ENCODE assay signal across 8 cellular contexts in genomic region chr1:42777860-42778259, GRCh38. TPM values are rescaled to one million over a fixed set of nuclear protein-coding genes. Genes with fewer than 3 reads are reported as not detected.
A peak's percentile ranks its signal among the peaks of the same experiment; 100 is the strongest.
DNase-seq lines count a peak whose midpoint lies in the region; ATAC-seq, FAIRE-seq and TF ChIP-seq lines count a peak whose summit lies in the region.

No MANE protein-coding gene starts in this region.

- H3K27ac ChIP-seq in astrocyte (ENCODE audit: low read depth, low read length), result no peak overlapping the region
- no peak overlapping the region for H3K27ac ChIP-seq in tibial artery

- H3K27me3 ChIP-seq in astrocyte (ENCODE audit: insufficient read depth, low read length) (no peaks in the 10 kb centered on the region), tibial artery (no peaks in the 10 kb centered on the region)

- H3K27ac Mint-ChIP-seq in astrocyte (ENCODE audit: unreplicated experiment), result peak overlapping the region; percentile 27

- FAIRE-seq in astrocyte (lab: Jason Lieb, UNC), result no peak

- H4K20me1 ChIP-seq in astrocyte (ENCODE audit: insufficient read depth, low read length), result peaks cover 43% of the 10 kb centered on the region

- H3K79me2 ChIP-seq in astrocyte (ENCODE audit: insufficient read depth, low read length), result peaks cover 9% of the 10 kb centered on the region

- peak; percentile 66 for TF ChIP-seq CTCF in GM12864 (IDR thresholded peaks at IDR 0.05; ENCODE audit: low read depth, low read length, missing control alignments)
- peak; percentile 72 for TF ChIP-seq CTCF in astrocyte (IDR thresholded peaks at IDR 0.05; ENCODE audit: insufficient read depth, low read depth, low read length)
- TF ChIP-seq CTCF in tibial artery (IDR thresholded peaks at IDR 0.05), result peak; percentile 42 to 51

- DNase-seq in AML-193 (lab: John Stamatoyannopoulos, UW) (peak; percentile 17 to 24), GM12864 (ENCODE audit: low read depth) (no peak), NCI-H526 (lab: John Stamatoyannopoulos, UW) (peak; percentile 22 to 60), astrocyte (ENCODE audit: low read depth) (no peak), iPS-NIHi11 (ENCODE audit: low spot score) (peak; percentile 70), tibial artery (no peak), ecto neural progenitor cell (ENCODE audit: low spot score) (no peak)

- H2AFZ ChIP-seq in astrocyte (ENCODE audit: low read depth, low read length), result no peak overlapping the region

- peaks cover 45% of the 10 kb centered on the region for H3K36me3 Mint-ChIP-seq in astrocyte (ENCODE audit: low read depth, unreplicated experiment)

- peaks cover 5% of the 10 kb centered on the region for H3K4me1 Mint-ChIP-seq in astrocyte (ENCODE audit: low read depth, unreplicated experiment)

- intact Hi-C loops in tibial artery (cut with DNase I; ENCODE audit: low total_unique reads), result no loop called here

- H3K4me1 ChIP-seq in astrocyte (ENCODE audit: insufficient read depth, low read length), result no peaks in the 10 kb centered on the region
- H3K4me1 ChIP-seq in tibial artery, result no peaks in the 10 kb centered on the region

- no peaks in the 10 kb centered on the region for H3K27me3 Mint-ChIP-seq in astrocyte (ENCODE audit: low read depth, unreplicated experiment)

- H3K4me3 ChIP-seq in GM12864 (ENCODE audit: low read depth, low read length) (no peak overlapping the region), astrocyte (ENCODE audit: insufficient read depth, low read depth, low read length) (no peak overlapping the region), tibial artery (no peak overlapping the region)

- no peak overlapping the region for H3K4me2 ChIP-seq in astrocyte (ENCODE audit: low read length)

- H3K36me3 ChIP-seq in astrocyte (ENCODE audit: insufficient read depth, low read length), result peaks cover 22% of the 10 kb centered on the region
- H3K36me3 ChIP-seq in tibial artery, result peaks cover 39 to 84% (median 53%) of the 10 kb centered on the region in 3 donors

- no peak overlapping the region for H3K4me3 Mint-ChIP-seq in astrocyte (ENCODE audit: unreplicated experiment)

- ATAC-seq in GM21381 (IDR thresholded peaks at IDR 0.05; ENCODE audit: unreplicated experiment), result no peak

- no peaks in the 10 kb centered on the region for H3K9me3 ChIP-seq in astrocyte (ENCODE audit: insufficient read depth, low read depth, low read length)
- H3K9me3 ChIP-seq in tibial artery, result no peaks in the 10 kb centered on the region

- H3K9ac ChIP-seq in astrocyte (ENCODE audit: low read length), result no peak overlapping the region

- no peaks in the 10 kb centered on the region for H3K9me3 Mint-ChIP-seq in astrocyte (ENCODE audit: unreplicated experiment)

RNA-seq across cellular contexts. Expression of gene TMEM269, which starts 6.9 kb away (rescaled TPM):
- 0.07 and 0.09 TPM in 2 replicates for total RNA-seq in astrocyte

RNA-seq across cellular contexts. Expression of gene C1orf50, which starts 10.8 kb away (rescaled TPM):
- 9.5 and 12.6 TPM in 2 replicates for total RNA-seq in astrocyte

RNA-seq across cellular contexts. Expression of gene P3H1, which starts 11.0 kb away (rescaled TPM):
- total RNA-seq in astrocyte, result 277 and 351 TPM in 2 replicates

RNA-seq across cellular contexts. Expression of gene CLDN19, which starts 37.8 kb away (rescaled TPM):
- 0.11 TPM in 1 of 2 replicates, not detected in the other for total RNA-seq in astrocyte

RNA-seq across cellular contexts. Expression of gene ERMAP, which starts 39.1 kb away (rescaled TPM):
- 8.9 and 9.2 TPM in 2 replicates for total RNA-seq in astrocyte

Comparison
In these comparisons a context has a peak if more than half of its experiments do, and no peak if none do; other contexts are left out.
1. DNase-seq: peak in AML-193 (2 of 2), NCI-H526 (2 of 2) and iPS-NIHi11 (single experiment); none in GM12864 (single experiment), astrocyte (single experiment), tibial artery (0 of 2) and ecto neural progenitor cell (single experiment).
2. Peak in every context shown above with its lines, with median percentiles within 50 percentile points of each other: CTCF ChIP-seq.